Comparison of ENCODE assay signal across 1 cellular context in the genomic region with DNA sequence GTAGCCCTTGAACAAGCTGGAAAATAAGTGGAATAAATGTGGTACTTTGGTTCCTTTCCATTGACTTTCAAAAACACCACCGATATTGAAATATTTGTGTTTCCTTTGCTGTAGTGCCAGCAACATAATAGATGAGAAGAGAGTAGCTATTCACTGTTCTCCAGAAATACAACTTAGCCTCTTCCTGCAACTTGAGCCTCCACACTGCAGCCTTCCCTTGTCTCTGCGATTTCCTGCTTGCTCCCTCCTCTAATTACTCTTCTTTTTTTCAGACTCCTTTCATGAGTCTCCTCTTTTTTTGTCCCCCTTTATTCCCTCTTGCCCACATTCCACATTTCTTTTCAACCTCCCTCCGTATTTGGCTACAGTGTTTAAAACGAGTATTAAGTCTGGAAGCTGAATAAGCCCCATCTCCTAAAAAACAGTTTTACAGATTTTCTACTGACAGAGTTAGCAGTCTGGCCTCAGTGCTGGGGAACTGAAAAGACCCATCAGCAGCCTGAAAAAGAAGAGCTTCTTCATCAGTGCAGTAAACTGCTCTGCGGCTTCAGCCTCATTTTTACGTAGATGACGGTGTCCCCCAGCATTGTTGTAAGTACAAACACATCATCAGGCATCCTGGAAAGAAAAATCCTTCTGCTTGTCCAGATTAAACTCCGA.
TF ChIP-seq lines count a peak whose summit lies in the region.

No MANE protein-coding gene starts in this region.

TF ChIP-seq in GM23338, 12 proteins besides CTCF, POLR2A, EP300 and RAD21:
- no peak for TF ChIP-seq STAT1 (IDR thresholded peaks at IDR 0.05; ENCODE audit: unreplicated experiment)
- TF ChIP-seq NANOG (IDR thresholded peaks at IDR 0.05; ENCODE audit: borderline replicate concordance), result no peak
- TF ChIP-seq, protein P1, sequence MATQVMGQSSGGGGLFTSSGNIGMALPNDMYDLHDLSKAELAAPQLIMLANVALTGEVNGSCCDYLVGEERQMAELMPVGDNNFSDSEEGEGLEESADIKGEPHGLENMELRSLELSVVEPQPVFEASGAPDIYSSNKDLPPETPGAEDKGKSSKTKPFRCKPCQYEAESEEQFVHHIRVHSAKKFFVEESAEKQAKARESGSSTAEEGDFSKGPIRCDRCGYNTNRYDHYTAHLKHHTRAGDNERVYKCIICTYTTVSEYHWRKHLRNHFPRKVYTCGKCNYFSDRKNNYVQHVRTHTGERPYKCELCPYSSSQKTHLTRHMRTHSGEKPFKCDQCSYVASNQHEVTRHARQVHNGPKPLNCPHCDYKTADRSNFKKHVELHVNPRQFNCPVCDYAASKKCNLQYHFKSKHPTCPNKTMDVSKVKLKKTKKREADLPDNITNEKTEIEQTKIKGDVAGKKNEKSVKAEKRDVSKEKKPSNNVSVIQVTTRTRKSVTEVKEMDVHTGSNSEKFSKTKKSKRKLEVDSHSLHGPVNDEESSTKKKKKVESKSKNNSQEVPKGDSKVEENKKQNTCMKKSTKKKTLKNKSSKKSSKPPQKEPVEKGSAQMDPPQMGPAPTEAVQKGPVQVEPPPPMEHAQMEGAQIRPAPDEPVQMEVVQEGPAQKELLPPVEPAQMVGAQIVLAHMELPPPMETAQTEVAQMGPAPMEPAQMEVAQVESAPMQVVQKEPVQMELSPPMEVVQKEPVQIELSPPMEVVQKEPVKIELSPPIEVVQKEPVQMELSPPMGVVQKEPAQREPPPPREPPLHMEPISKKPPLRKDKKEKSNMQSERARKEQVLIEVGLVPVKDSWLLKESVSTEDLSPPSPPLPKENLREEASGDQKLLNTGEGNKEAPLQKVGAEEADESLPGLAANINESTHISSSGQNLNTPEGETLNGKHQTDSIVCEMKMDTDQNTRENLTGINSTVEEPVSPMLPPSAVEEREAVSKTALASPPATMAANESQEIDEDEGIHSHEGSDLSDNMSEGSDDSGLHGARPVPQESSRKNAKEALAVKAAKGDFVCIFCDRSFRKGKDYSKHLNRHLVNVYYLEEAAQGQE (IDR thresholded peaks at IDR 0.05; ENCODE audit: unreplicated experiment), result no peak
- TF ChIP-seq, protein P2, sequence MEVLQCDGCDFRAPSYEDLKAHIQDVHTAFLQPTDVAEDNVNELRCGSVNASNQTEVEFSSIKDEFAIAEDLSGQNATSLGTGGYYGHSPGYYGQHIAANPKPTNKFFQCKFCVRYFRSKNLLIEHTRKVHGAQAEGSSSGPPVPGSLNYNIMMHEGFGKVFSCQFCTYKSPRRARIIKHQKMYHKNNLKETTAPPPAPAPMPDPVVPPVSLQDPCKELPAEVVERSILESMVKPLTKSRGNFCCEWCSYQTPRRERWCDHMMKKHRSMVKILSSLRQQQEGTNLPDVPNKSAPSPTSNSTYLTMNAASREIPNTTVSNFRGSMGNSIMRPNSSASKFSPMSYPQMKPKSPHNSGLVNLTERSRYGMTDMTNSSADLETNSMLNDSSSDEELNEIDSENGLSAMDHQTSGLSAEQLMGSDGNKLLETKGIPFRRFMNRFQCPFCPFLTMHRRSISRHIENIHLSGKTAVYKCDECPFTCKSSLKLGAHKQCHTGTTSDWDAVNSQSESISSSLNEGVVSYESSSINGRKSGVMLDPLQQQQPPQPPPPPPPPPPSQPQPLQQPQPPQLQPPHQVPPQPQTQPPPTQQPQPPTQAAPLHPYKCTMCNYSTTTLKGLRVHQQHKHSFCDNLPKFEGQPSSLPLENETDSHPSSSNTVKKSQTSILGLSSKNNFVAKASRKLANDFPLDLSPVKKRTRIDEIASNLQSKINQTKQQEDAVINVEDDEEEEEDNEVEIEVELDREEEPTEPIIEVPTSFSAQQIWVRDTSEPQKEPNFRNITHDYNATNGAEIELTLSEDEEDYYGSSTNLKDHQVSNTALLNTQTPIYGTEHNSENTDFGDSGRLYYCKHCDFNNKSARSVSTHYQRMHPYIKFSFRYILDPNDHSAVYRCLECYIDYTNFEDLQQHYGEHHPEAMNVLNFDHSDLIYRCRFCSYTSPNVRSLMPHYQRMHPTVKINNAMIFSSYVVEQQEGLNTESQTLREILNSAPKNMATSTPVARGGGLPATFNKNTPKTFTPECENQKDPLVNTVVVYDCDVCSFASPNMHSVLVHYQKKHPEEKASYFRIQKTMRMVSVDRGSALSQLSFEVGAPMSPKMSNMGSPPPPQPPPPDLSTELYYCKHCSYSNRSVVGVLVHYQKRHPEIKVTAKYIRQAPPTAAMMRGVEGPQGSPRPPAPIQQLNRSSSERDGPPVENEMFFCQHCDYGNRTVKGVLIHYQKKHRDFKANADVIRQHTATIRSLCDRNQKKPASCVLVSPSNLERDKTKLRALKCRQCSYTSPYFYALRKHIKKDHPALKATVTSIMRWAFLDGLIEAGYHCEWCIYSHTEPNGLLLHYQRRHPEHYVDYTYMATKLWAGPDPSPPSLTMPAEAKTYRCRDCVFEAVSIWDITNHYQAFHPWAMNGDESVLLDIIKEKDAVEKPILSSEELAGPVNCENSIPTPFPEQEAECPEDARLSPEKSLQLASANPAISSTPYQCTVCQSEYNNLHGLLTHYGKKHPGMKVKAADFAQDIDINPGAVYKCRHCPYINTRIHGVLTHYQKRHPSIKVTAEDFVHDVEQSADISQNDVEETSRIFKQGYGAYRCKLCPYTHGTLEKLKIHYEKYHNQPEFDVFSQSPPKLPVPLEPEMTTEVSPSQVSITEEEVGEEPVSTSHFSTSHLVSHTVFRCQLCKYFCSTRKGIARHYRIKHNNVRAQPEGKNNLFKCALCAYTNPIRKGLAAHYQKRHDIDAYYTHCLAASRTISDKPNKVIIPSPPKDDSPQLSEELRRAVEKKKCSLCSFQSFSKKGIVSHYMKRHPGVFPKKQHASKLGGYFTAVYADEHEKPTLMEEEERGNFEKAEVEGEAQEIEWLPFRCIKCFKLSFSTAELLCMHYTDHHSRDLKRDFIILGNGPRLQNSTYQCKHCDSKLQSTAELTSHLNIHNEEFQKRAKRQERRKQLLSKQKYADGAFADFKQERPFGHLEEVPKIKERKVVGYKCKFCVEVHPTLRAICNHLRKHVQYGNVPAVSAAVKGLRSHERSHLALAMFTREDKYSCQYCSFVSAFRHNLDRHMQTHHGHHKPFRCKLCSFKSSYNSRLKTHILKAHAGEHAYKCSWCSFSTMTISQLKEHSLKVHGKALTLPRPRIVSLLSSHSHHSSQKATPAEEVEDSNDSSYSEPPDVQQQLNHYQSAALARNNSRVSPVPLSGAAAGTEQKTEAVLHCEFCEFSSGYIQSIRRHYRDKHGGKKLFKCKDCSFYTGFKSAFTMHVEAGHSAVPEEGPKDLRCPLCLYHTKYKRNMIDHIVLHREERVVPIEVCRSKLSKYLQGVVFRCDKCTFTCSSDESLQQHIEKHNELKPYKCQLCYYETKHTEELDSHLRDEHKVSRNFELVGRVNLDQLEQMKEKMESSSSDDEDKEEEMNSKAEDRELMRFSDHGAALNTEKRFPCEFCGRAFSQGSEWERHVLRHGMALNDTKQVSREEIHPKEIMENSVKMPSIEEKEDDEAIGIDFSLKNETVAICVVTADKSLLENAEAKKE (CRISPR knock-in tag; IDR thresholded peaks at IDR 0.05), result no peak
- TF ChIP-seq, protein P3, sequence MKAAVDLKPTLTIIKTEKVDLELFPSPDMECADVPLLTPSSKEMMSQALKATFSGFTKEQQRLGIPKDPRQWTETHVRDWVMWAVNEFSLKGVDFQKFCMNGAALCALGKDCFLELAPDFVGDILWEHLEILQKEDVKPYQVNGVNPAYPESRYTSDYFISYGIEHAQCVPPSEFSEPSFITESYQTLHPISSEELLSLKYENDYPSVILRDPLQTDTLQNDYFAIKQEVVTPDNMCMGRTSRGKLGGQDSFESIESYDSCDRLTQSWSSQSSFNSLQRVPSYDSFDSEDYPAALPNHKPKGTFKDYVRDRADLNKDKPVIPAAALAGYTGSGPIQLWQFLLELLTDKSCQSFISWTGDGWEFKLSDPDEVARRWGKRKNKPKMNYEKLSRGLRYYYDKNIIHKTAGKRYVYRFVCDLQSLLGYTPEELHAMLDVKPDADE (IDR thresholded peaks at IDR 0.05), result no peak
- TF ChIP-seq ZNF114 (CRISPR knock-in tag; IDR thresholded peaks at IDR 0.05), result no peak
- no peak for TF ChIP-seq JUNB (IDR thresholded peaks at IDR 0.05; ENCODE audit: unreplicated experiment)
TF ChIP-seq in GM23338: peak in this region for 0.
